In the genomic region with DNA sequence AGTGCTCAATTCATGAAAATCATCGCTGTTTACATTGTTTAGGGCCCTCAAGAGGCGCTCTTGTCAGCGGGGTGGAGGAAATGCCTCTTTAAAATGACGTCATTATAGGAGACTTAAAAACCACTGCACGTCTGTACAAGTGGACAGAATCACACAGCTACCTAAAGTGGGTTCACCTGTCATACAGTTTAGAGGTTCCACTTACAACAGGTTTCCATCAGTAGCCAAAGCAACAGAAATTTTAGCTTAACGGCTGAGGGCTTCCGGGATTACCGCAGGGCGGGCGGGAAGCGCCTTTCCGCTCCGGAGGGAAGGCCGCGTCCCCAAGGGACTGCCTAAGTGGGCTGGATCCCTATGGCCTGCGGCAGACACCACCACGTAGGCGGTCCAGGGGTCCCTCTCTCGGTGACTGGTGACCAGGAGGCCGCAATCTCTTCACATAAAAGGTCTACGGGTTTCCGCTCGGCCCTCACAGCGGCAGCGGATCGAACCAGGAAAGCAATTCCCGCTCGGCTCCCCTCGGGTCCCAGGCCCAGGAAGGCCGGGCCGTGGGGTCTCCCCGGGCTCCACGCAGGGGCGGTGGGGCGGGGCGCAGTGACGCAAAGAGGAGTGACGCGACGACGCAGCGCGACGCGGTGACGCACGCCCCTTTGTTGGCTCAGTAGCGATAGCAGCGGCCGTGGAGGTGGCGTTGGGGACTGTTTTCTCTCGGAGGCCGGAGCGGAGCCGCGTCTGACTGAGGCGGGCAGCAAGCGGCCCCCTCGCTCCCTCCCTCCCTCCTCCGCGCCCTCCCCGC, we compare ENCODE assay signal across 1 cellular context.
A peak's percentile ranks its signal among the peaks of the same experiment; 100 is the strongest.
TF ChIP-seq lines count a peak whose summit lies in the region.

A gene with protein sequence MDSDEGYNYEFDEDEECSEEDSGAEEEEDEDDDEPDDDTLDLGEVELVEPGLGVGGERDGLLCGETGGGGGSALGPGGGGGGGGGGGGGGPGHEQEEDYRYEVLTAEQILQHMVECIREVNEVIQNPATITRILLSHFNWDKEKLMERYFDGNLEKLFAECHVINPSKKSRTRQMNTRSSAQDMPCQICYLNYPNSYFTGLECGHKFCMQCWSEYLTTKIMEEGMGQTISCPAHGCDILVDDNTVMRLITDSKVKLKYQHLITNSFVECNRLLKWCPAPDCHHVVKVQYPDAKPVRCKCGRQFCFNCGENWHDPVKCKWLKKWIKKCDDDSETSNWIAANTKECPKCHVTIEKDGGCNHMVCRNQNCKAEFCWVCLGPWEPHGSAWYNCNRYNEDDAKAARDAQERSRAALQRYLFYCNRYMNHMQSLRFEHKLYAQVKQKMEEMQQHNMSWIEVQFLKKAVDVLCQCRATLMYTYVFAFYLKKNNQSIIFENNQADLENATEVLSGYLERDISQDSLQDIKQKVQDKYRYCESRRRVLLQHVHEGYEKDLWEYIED (plus strand): TSS at position 661 of the 796 bp plus-strand sequence. CDS start 310 bp downstream, outside the sequence.

TF ChIP-seq in IMR-90, 13 proteins besides CTCF, POLR2A, EP300 and RAD21:
- TF ChIP-seq MAFK (IDR thresholded peaks at IDR 0.05; ENCODE audit: low read depth, low read length) = no peak
- peak; percentile 38; the same call in 1 of the 2 replicates for TF ChIP-seq BHLHE40 (IDR thresholded peaks at IDR 0.05; ENCODE audit: low read depth, low read length)
- peak; percentile 71 for TF ChIP-seq CEBPB (IDR thresholded peaks at IDR 0.05; ENCODE audit: low read depth, low read length)
- TF ChIP-seq FOS (IDR thresholded peaks at IDR 0.05; ENCODE audit: low read depth, low read length) = peak; percentile 9; the same call in 1 of the 2 replicates
- no peak for TF ChIP-seq RCOR1 (IDR thresholded peaks at IDR 0.05; ENCODE audit: insufficient replicate concordance, low read length)
- no peak for TF ChIP-seq MXI1 (IDR thresholded peaks at IDR 0.05; ENCODE audit: borderline replicate concordance, low read depth, low read length)
- peak; percentile 60; the same call in 1 of the 2 replicates for TF ChIP-seq MAZ (IDR thresholded peaks at IDR 0.05; ENCODE audit: borderline replicate concordance, low read depth, low read length)
- TF ChIP-seq, protein P1, sequence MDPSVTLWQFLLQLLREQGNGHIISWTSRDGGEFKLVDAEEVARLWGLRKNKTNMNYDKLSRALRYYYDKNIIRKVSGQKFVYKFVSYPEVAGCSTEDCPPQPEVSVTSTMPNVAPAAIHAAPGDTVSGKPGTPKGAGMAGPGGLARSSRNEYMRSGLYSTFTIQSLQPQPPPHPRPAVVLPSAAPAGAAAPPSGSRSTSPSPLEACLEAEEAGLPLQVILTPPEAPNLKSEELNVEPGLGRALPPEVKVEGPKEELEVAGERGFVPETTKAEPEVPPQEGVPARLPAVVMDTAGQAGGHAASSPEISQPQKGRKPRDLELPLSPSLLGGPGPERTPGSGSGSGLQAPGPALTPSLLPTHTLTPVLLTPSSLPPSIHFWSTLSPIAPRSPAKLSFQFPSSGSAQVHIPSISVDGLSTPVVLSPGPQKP (IDR thresholded peaks at IDR 0.05; ENCODE audit: borderline replicate concordance, low read depth, low read length) = no peak
- TF ChIP-seq SMC3 (IDR thresholded peaks at IDR 0.05; ENCODE audit: low read depth, low read length) = 0 out of 2 replicates have a peak, but pooled peaks have one; percentile 21
- TF ChIP-seq NFE2L2 (IDR thresholded peaks at IDR 0.05; ENCODE audit: low read depth, low read length) = 0 out of 2 replicates have a peak, but pooled peaks have one; percentile 4
- TF ChIP-seq CHD1 (IDR thresholded peaks at IDR 0.05; ENCODE audit: low read depth, low read length) = no peak; the same call in 1 of the 2 replicates
- TF ChIP-seq, protein P2, sequence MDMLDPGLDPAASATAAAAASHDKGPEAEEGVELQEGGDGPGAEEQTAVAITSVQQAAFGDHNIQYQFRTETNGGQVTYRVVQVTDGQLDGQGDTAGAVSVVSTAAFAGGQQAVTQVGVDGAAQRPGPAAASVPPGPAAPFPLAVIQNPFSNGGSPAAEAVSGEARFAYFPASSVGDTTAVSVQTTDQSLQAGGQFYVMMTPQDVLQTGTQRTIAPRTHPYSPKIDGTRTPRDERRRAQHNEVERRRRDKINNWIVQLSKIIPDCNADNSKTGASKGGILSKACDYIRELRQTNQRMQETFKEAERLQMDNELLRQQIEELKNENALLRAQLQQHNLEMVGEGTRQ (IDR thresholded peaks at IDR 0.05; ENCODE audit: low read depth, low read length) = no peak
- TF ChIP-seq RFX5 (IDR thresholded peaks at IDR 0.05; ENCODE audit: low read depth, low read length) = no peak
